25 cellular contexts compared by ENCODE assay signal in genomic region chr11:73784734-73785133, GRCh38. TPM values are rescaled to one million over a fixed set of nuclear protein-coding genes. Genes with fewer than 3 reads are reported as not detected.
A peak's percentile ranks its signal among the peaks of the same experiment; 100 is the strongest.
DNase-seq lines count a peak whose midpoint lies in the region; ATAC-seq, FAIRE-seq and TF ChIP-seq lines count a peak whose summit lies in the region.
"Had no signal": no experiment of that assay in that cellular context is flagged by ENCODE, and none has a peak within 500 bp of the region (broad histone marks: within the 10 kb centered on the region; RNA-seq: fewer than 3 reads in every experiment).

No MANE protein-coding gene starts in this region.

- TF ChIP-seq CTCF in GM23338 (conservative IDR thresholded peaks at IDR 0.05; ENCODE audit: low read depth in 2 of 2) = no peak
- no peak for TF ChIP-seq CTCF in PC-9 (conservative IDR thresholded peaks at IDR 0.05)
- TF ChIP-seq CTCF in HepG2 (CRISPR knock-in tag; IDR thresholded peaks at IDR 0.05) = no peak

- ATAC-seq in GM23338 = no peak
- no peak for ATAC-seq in HepG2
- ATAC-seq: gastrocnemius medialis, left lobe of liver, sciatic nerve had no signal

- no peaks in the 10 kb centered on the region for H3K36me3 ChIP-seq in CD8-positive, alpha-beta memory T cell (ENCODE audit: insufficient read depth, low read length)
- H3K36me3 ChIP-seq in GM23338 (ENCODE audit: insufficient read depth) = no peaks in the 10 kb centered on the region
- H3K36me3 ChIP-seq in PC-9 (ENCODE audit: low read depth) = no peaks in the 10 kb centered on the region
- no peaks in the 10 kb centered on the region for H3K36me3 ChIP-seq in HepG2 (replicated peaks in 1 of 2; ENCODE audit: control insufficient read depth in 1 of 2, insufficient read depth in 2 of 2, low read length in 2 of 2)
- H3K36me3 ChIP-seq: gastrocnemius medialis, uterus had no signal

- BruUV-seq in PC-9 (replicated peaks; lab: Mats Ljungman, UMichigan) (no TSS peak), HepG2 (replicated peaks; lab: Mats Ljungman, UMichigan) (TSS peak; percentile 79)

- H3K79me2 ChIP-seq in GM23338 (replicated peaks; ENCODE audit: insufficient read depth) (peaks cover 12% of the 10 kb centered on the region), PC-9 (ENCODE audit: low read depth) (peaks cover 16% of the 10 kb centered on the region), HepG2 (ENCODE audit: insufficient read depth, low read length) (peaks cover 17% of the 10 kb centered on the region)

- H3K9me3 Mint-ChIP-seq in CD8-positive, alpha-beta memory T cell = no peaks in the 10 kb centered on the region
- no peaks in the 10 kb centered on the region for H3K9me3 Mint-ChIP-seq in GM23338
- H3K9me3 Mint-ChIP-seq: activated B cell treated with CpG ODN at 0.5 μM for 24 hours; activated naive CD8-positive, alpha-beta T cell treated with anti-CD3 and anti-CD28 coated beads, Interleukin-2, amount 10 ng/mL, durations not matched to agents 7 days and 5 days; activated T-helper 2 cell treated with anti-CD3 and anti-CD28 coated beads, Interferon-gamma antibody, Interleukin-2, Interleukin-4, amounts not matched to agents 10 μg/mL and 5 μg/mL and 100 μg/mL, durations not matched to agents 14 hours and 24 hours and 36 hours; dendritic cell treated with granulocyte-macrophage colony-stimulating factor and Interleukin-4, amounts not matched to agents 40 ng/mL and 50 ng/mL, for 4 days had no signal

- FAIRE-seq in HepG2 (lab: Jason Lieb, UNC) = no peak
- FAIRE-seq: GM12892 had no signal

- H3K9me2 ChIP-seq in GM23338 (ENCODE audit: insufficient read depth) = no peaks in the 10 kb centered on the region
- 0 out of 2 replicates have a peak, but pooled peaks cover 3% of the 10 kb centered on the region for H3K9me2 ChIP-seq in PC-9 (ENCODE audit: insufficient read depth)

- H3K4me3 ChIP-seq in CD8-positive, alpha-beta memory T cell (ENCODE audit: low read length) = no peak overlapping the region
- H3K4me3 ChIP-seq in GM23338 (no peak overlapping the region), PC-9 (no peak overlapping the region; the same call in 1 of the 2 replicates), HepG2 (replicated peaks in 1 of 3; ENCODE audit: insufficient read depth in 1 of 3, low read depth in 2 of 3, low read length in 3 of 3) (peak overlapping the region in 1 of 3 experiments; percentile 17; a peak in 1 of 6 replicates)
- H3K4me3 ChIP-seq: gastrocnemius medialis, testis, uterus had no signal

- H4K20me1 ChIP-seq in GM23338 (replicated peaks; ENCODE audit: insufficient read depth) (no peaks in the 10 kb centered on the region), PC-9 (ENCODE audit: insufficient read depth) (no peaks in the 10 kb centered on the region), HepG2 (ENCODE audit: insufficient read depth, low read length) (no peaks in the 10 kb centered on the region)

- peak overlapping the region; percentile 48 for H3K27ac ChIP-seq in CD8-positive, alpha-beta memory T cell (ENCODE audit: low read depth, low read length)
- peak overlapping the region; percentile 53 for H3K27ac ChIP-seq in GM23338 (ENCODE audit: low read depth)
- H3K27ac ChIP-seq in PC-9 = peak overlapping the region; percentile 91
- peak overlapping the region; percentile 82 for H3K27ac ChIP-seq in HepG2 (ENCODE audit: extremely low read length, insufficient read depth, low read length)
- H3K27ac ChIP-seq: gastrocnemius medialis, testis, uterus had no signal

- TF ChIP-seq RAD21 in HepG2 (CRISPR knock-in tag; IDR thresholded peaks at IDR 0.05) = no peak

- peaks cover 9% of the 10 kb centered on the region; the same call in 1 of the 2 replicates for H3F3A ChIP-seq in GM23338 (replicated peaks; ENCODE audit: low read depth)
- peaks cover 60% of the 10 kb centered on the region for H3F3A ChIP-seq in PC-9 (ENCODE audit: insufficient read depth, low read depth)

- no peak for DNase-seq in CD8-positive, alpha-beta memory T cell
- DNase-seq in GM23338 (ENCODE audit: low spot score) (no peak), PC-9 (no peak), HepG2 (ENCODE audit: low spot score) (no peak), HT-29 (ENCODE audit: low spot score) (no peak), germinal center (ENCODE audit: low spot score) (no peak), HUDEP-2 (lab: John Stamatoyannopoulos, UW; ENCODE audit: unreplicated experiment in 76 of 76) (no peak)
- DNase-seq: activated B cell treated with CpG ODN at 0.5 μM for 24 hours; activated CD8-positive, alpha-beta memory T cell treated with anti-CD3 and anti-CD28 coated beads, Interleukin-2, amount 50 U/mL, for 4 hours; activated naive CD8-positive, alpha-beta T cell treated with anti-CD3 and anti-CD28 coated beads, Interleukin-2, amount 10 ng/mL, durations not matched to agents 7 days and 5 days; central memory CD4-positive, alpha-beta T cell; gastrocnemius medialis; hippocampal formation; NCI-H1417 treated with DMSO at 0.1 percent for 48 hours; NCI-H2081; SHP77; stimulated activated naive CD4-positive, alpha-beta T cell; SW 1271; testis; uterus had no signal

- H3K4me2 ChIP-seq in GM23338 = no peak overlapping the region
- peak overlapping the region; percentile 54 for H3K4me2 ChIP-seq in PC-9
- H3K4me2 ChIP-seq in HepG2 (ENCODE audit: low read depth, low read length) = peak overlapping the region; percentile 83

- H3K4me1 Mint-ChIP-seq in CD8-positive, alpha-beta memory T cell = peaks cover 16 to 33% (median 25%) of the 10 kb centered on the region in 3 donors
- peaks cover 14% of the 10 kb centered on the region for H3K4me1 Mint-ChIP-seq in GM23338

- H3K27me3 ChIP-seq in CD8-positive, alpha-beta memory T cell (ENCODE audit: insufficient read depth, low read length, poor library complexity, severe bottlenecking) = no peaks in the 10 kb centered on the region
- no peaks in the 10 kb centered on the region for H3K27me3 ChIP-seq in GM23338 (ENCODE audit: insufficient read depth)
- H3K27me3 ChIP-seq in PC-9 (ENCODE audit: insufficient read depth, low read depth) = no peaks in the 10 kb centered on the region
- H3K27me3 ChIP-seq in HepG2 (ENCODE audit: control insufficient read depth in 1 of 2, insufficient read depth in 2 of 2, low read length in 2 of 2) = no peaks in the 10 kb centered on the region
- H3K27me3 ChIP-seq: gastrocnemius medialis, testis, uterus had no signal

- H3K9me3 ChIP-seq in CD8-positive, alpha-beta memory T cell (ENCODE audit: low read length) = no peaks in the 10 kb centered on the region
- no peaks in the 10 kb centered on the region for H3K9me3 ChIP-seq in PC-9 (ENCODE audit: insufficient read depth, low read depth)
- no peaks in the 10 kb centered on the region for H3K9me3 ChIP-seq in HepG2 (ENCODE audit: low read length)
- H3K9me3 ChIP-seq: gastrocnemius medialis, testis, uterus had no signal

- peak overlapping the region in 1 of 8 donors; percentile 41 for H3K27ac Mint-ChIP-seq in CD8-positive, alpha-beta memory T cell
- H3K27ac Mint-ChIP-seq in GM23338 = peak overlapping the region; percentile 87; the same call in 1 of the 2 replicates
- H3K27ac Mint-ChIP-seq: activated B cell treated with CpG ODN at 0.5 μM for 24 hours; activated T-helper 2 cell treated with anti-CD3 and anti-CD28 coated beads, Interferon-gamma antibody, Interleukin-2, Interleukin-4, amounts not matched to agents 10 μg/mL and 5 μg/mL and 100 μg/mL, durations not matched to agents 14 hours and 24 hours and 36 hours; dendritic cell treated with granulocyte-macrophage colony-stimulating factor and Interleukin-4, amounts not matched to agents 40 ng/mL and 50 ng/mL, for 4 days had no signal

- H3K4me1 ChIP-seq in CD8-positive, alpha-beta memory T cell (ENCODE audit: insufficient read depth, low read length) = peaks cover 16% of the 10 kb centered on the region
- H3K4me1 ChIP-seq in GM23338 (ENCODE audit: insufficient read depth) = peaks cover 9% of the 10 kb centered on the region
- H3K4me1 ChIP-seq in PC-9 (replicated peaks; ENCODE audit: insufficient read depth) = peaks cover 52% of the 10 kb centered on the region
- peaks cover 65% of the 10 kb centered on the region for H3K4me1 ChIP-seq in HepG2 (ENCODE audit: insufficient read depth, low read length)
- H3K4me1 ChIP-seq: uterus had no signal

- H3K36me3 Mint-ChIP-seq in CD8-positive, alpha-beta memory T cell = peaks cover 0 to 8% (median 0%) of the 10 kb centered on the region in 3 donors
- H3K36me3 Mint-ChIP-seq in GM23338 (ENCODE audit: low read depth) = no peaks in the 10 kb centered on the region
- H3K36me3 Mint-ChIP-seq: activated naive CD8-positive, alpha-beta T cell treated with anti-CD3 and anti-CD28 coated beads, Interleukin-2, amount 10 ng/mL, durations not matched to agents 7 days and 5 days had no signal

- in situ Hi-C loops in HepG2 (cut with HindIII; ENCODE audit: extremely low pct_ligation_motif_present, low pct_unique_long_range_greater_than_20kb) = no loop called here

- WGBS in HepG2 (ENCODE audit: low lambda C conversion rate) = 95% methylated on average over 1 of the region's 1 CpG

- H3K4me3 Mint-ChIP-seq in CD8-positive, alpha-beta memory T cell = no peak overlapping the region
- H3K4me3 Mint-ChIP-seq in GM23338 = no peak overlapping the region
- H3K4me3 Mint-ChIP-seq: activated B cell treated with CpG ODN at 0.5 μM for 24 hours; activated naive CD8-positive, alpha-beta T cell treated with anti-CD3 and anti-CD28 coated beads, Interleukin-2, amount 10 ng/mL, durations not matched to agents 7 days and 5 days; dendritic cell treated with granulocyte-macrophage colony-stimulating factor and Interleukin-4, amounts not matched to agents 40 ng/mL and 50 ng/mL, for 4 days had no signal

- CTCF ChIA-PET in CD8-positive, alpha-beta memory T cell (lab: Charles Lee) = interaction anchor here (0.6 kb wide), 1 partner anchor 31 kb away, joined by 3 read pairs; no protein-coding TSS in a partner anchor
- CTCF ChIA-PET in PC-9 (lab: Charles Lee) (interaction anchor here (0.6 kb wide), 2 partner anchors 179 to 786 kb away, joined by 3 to 6 read pairs; no protein-coding TSS in a partner anchor), HepG2 (lab: Yijun Ruan, JAX; ENCODE audit: low intra/inter-chr PET ratio, low total read pairs) (no interaction called here)

- H2AFZ ChIP-seq in GM23338 (no peak overlapping the region), PC-9 (no peak overlapping the region), HepG2 (ENCODE audit: low read length) (no peak overlapping the region)

- no peak for TF ChIP-seq POLR2A in HepG2 (IDR thresholded peaks at IDR 0.05; ENCODE audit: insufficient read depth in 1 of 2, low read depth in 2 of 2, low read length in 2 of 2)

- H3K27me3 Mint-ChIP-seq in CD8-positive, alpha-beta memory T cell = peaks cover 0 to 4% of the 10 kb centered on the region in 2 donors
- H3K27me3 Mint-ChIP-seq in GM23338 (ENCODE audit: insufficient read depth, low read depth, poor library complexity) = peaks cover 8% of the 10 kb centered on the region
- H3K27me3 Mint-ChIP-seq: activated naive CD8-positive, alpha-beta T cell treated with anti-CD3 and anti-CD28 coated beads, Interleukin-2, amount 10 ng/mL, durations not matched to agents 7 days and 5 days had no signal

- POLR2A ChIA-PET in CD8-positive, alpha-beta memory T cell (lab: Charles Lee) = interaction anchor here (0.6 to 0.7 kb wide), 2 partner anchors 23 to 1467 kb away, joined by 3 read pairs; partner anchors contain the start of gene RAB6A
- POLR2A ChIA-PET in PC-9 (lab: Charles Lee; ENCODE audit: unreplicated experiment) = interaction anchor here (0.5 to 1.1 kb wide), 3 partner anchors 24 to 387 kb away, joined by 5 to 17 read pairs (median 6); partner anchors contain the start of genes PPME1 and RAB6A
- POLR2A ChIA-PET in HepG2 (lab: Yijun Ruan, JAX) = interaction anchor here (0.7 to 2.2 kb wide), 13 partner anchors 15 to 949 kb away, joined by 3 to 36 read pairs (median 3); partner anchors contain the start of genes COA4, FAM168A, PAAF1 and RAB6A

- peak overlapping the region; percentile 74; the same call in 1 of the 2 replicates for H3K9ac ChIP-seq in HepG2 (ENCODE audit: insufficient read depth, low read depth, low read length)

- TF ChIP-seq EP300 in HepG2 (IDR thresholded peaks at IDR 0.05; ENCODE audit: low read depth in 2 of 2, low read length in 2 of 2) (no peak), HepG2 (CRISPR knock-in tag; IDR thresholded peaks at IDR 0.05; ENCODE audit: borderline replicate concordance) (no peak)

- intact Hi-C loops in PC-9 (cut with micrococcal nuclease; ENCODE audit: unreplicated experiment) = no loop called here
- intact Hi-C loops in HepG2 (cut with micrococcal nuclease; ENCODE audit: unreplicated experiment) = no loop called here

RNA-seq across cellular contexts. Expression of gene MRPL48, which starts 2.9 kb away (rescaled TPM):
- 10 to 100 TPM; 63.1 to 66.7 TPM for total RNA-seq in CD8-positive, alpha-beta memory T cell
- polyA plus RNA-seq in CD8-positive, alpha-beta memory T cell = 56.8 TPM
- total RNA-seq in GM23338 (2014; rRNA removed; shearing (Covaris generic)) = 24.1 and 54.1 TPM in 2 replicates
- polyA plus RNA-seq in GM23338 (2016; fragmentation: Nextera tagmentation; extraction: Ambion mirVana) = 101 and 103 TPM in 2 replicates
- 58.7 and 64.5 TPM in 2 replicates for total RNA-seq in PC-9 (2021)
- total RNA-seq in HepG2 (2016; rRNA removed; fragmentation: Illumina TruSeq; extraction: Trizol) = 67.9 and 97.3 TPM in 2 replicates
- total RNA-seq in HepG2 (2016; cell fraction: cytosol; rRNA removed; fragmentation: Illumina TruSeq; extraction: Trizol; ENCODE audit: low read depth) = 27.8 TPM in 2 replicates
- 65.9 and 101 TPM in 2 replicates for total RNA-seq in HepG2 (2016; cell fraction: insoluble cytoplasmic fraction; rRNA removed; fragmentation: Illumina TruSeq; extraction: Trizol)
- 51.7 and 53.0 TPM in 2 replicates for total RNA-seq in HepG2 (2016; cell fraction: membrane; rRNA removed; fragmentation: Illumina TruSeq; extraction: Trizol)
- 21.9 and 28.3 TPM in 2 replicates for total RNA-seq in HepG2 (2016; cell fraction: nucleus; rRNA removed; fragmentation: Illumina TruSeq; extraction: Trizol)
- 50.2 and 61.2 TPM in 2 replicates for polyA plus RNA-seq in HepG2 (2011; rRNA removed)
- polyA plus RNA-seq in HepG2 (2011; cell fraction: cytosol; rRNA removed) = 27.7 and 30.4 TPM in 2 replicates
- 9.2 and 10.1 TPM in 2 replicates for polyA plus RNA-seq in HepG2 (2011; cell fraction: nucleus; rRNA removed)
- polyA plus RNA-seq in HepG2 (2012) = 40.6 and 45.7 TPM in 2 replicates
- polyA plus RNA-seq in HepG2 (2016; cell fraction: cytosol; fragmentation: Illumina TruSeq; extraction: Trizol; ENCODE audit: low read depth) = 34.1 and 42.7 TPM in 2 replicates
- polyA plus RNA-seq in HepG2 (2016; cell fraction: insoluble cytoplasmic fraction; fragmentation: Illumina TruSeq; extraction: Trizol; ENCODE audit: low read depth) = 102 and 104 TPM in 2 replicates
- 46.1 and 46.9 TPM in 2 replicates for polyA plus RNA-seq in HepG2 (2016; cell fraction: membrane; fragmentation: Illumina TruSeq; extraction: Trizol; ENCODE audit: low read depth)
- polyA plus RNA-seq in HepG2 (2016; cell fraction: nucleus; fragmentation: Illumina TruSeq; extraction: Trizol; ENCODE audit: insufficient read depth, low read depth) = 34.7 and 41.9 TPM in 2 replicates
- polyA minus RNA-seq in HepG2 (2011; rRNA and poly(A)+ RNA removed; ENCODE audit: low replicate concordance) = 13.4 and 41.4 TPM in 2 replicates
- 11.1 and 12.9 TPM in 2 replicates for polyA minus RNA-seq in HepG2 (2011; cell fraction: cytosol; rRNA and poly(A)+ RNA removed)
- polyA minus RNA-seq in HepG2 (2011; cell fraction: nucleus; rRNA and poly(A)+ RNA removed) = 15.0 and 16.6 TPM in 2 replicates
- total RNA-seq in HT-29 (2014; rRNA removed; shearing (Covaris generic)) = 83.4 and 92.0 TPM in 2 replicates

RNA-seq across cellular contexts. Expression of gene RAB6A, which starts 23.9 kb away (rescaled TPM):
- 10 to 100 TPM; 66.9 to 69.9 TPM for total RNA-seq in CD8-positive, alpha-beta memory T cell
- 125 TPM for polyA plus RNA-seq in CD8-positive, alpha-beta memory T cell
- 107 and 127 TPM in 2 replicates for total RNA-seq in GM23338 (2014; rRNA removed; shearing (Covaris generic))
- polyA plus RNA-seq in GM23338 (2016; fragmentation: Nextera tagmentation; extraction: Ambion mirVana) = 42.3 and 61.1 TPM in 2 replicates
- total RNA-seq in PC-9 (2021) = 134 and 142 TPM in 2 replicates
- total RNA-seq in HepG2 (2016; rRNA removed; fragmentation: Illumina TruSeq; extraction: Trizol) = 74.3 and 83.3 TPM in 2 replicates
- 71.2 and 75.6 TPM in 2 replicates for total RNA-seq in HepG2 (2016; cell fraction: cytosol; rRNA removed; fragmentation: Illumina TruSeq; extraction: Trizol; ENCODE audit: low read depth)
- 77.4 and 84.5 TPM in 2 replicates for total RNA-seq in HepG2 (2016; cell fraction: insoluble cytoplasmic fraction; rRNA removed; fragmentation: Illumina TruSeq; extraction: Trizol)
- 47.3 and 51.3 TPM in 2 replicates for total RNA-seq in HepG2 (2016; cell fraction: membrane; rRNA removed; fragmentation: Illumina TruSeq; extraction: Trizol)
- total RNA-seq in HepG2 (2016; cell fraction: nucleus; rRNA removed; fragmentation: Illumina TruSeq; extraction: Trizol) = 40.6 and 45.8 TPM in 2 replicates
- polyA plus RNA-seq in HepG2 (2011; rRNA removed) = 92.0 and 121 TPM in 2 replicates
- polyA plus RNA-seq in HepG2 (2011; cell fraction: cytosol; rRNA removed) = 39.6 and 72.5 TPM in 2 replicates
- polyA plus RNA-seq in HepG2 (2011; cell fraction: nucleus; rRNA removed) = 38.0 and 39.7 TPM in 2 replicates
- 73.4 and 84.2 TPM in 2 replicates for polyA plus RNA-seq in HepG2 (2012)
- polyA plus RNA-seq in HepG2 (2016; cell fraction: cytosol; fragmentation: Illumina TruSeq; extraction: Trizol; ENCODE audit: low read depth) = 10.3 and 12.2 TPM in 2 replicates
- polyA plus RNA-seq in HepG2 (2016; cell fraction: insoluble cytoplasmic fraction; fragmentation: Illumina TruSeq; extraction: Trizol; ENCODE audit: low read depth) = 113 and 114 TPM in 2 replicates
- polyA plus RNA-seq in HepG2 (2016; cell fraction: membrane; fragmentation: Illumina TruSeq; extraction: Trizol; ENCODE audit: low read depth) = 31.5 and 35.2 TPM in 2 replicates
- polyA plus RNA-seq in HepG2 (2016; cell fraction: nucleus; fragmentation: Illumina TruSeq; extraction: Trizol; ENCODE audit: insufficient read depth, low read depth) = 65.7 and 66.6 TPM in 2 replicates
- 87.8 and 136 TPM in 2 replicates for polyA minus RNA-seq in HepG2 (2011; rRNA and poly(A)+ RNA removed; ENCODE audit: low replicate concordance)
- polyA minus RNA-seq in HepG2 (2011; cell fraction: cytosol; rRNA and poly(A)+ RNA removed) = 128 and 159 TPM in 2 replicates
- polyA minus RNA-seq in HepG2 (2011; cell fraction: nucleus; rRNA and poly(A)+ RNA removed) = 68.9 and 102 TPM in 2 replicates
- total RNA-seq in HT-29 (2014; rRNA removed; shearing (Covaris generic)) = 158 and 166 TPM in 2 replicates
